ENCODE assay signal across 8 cellular contexts in the genomic region with DNA sequence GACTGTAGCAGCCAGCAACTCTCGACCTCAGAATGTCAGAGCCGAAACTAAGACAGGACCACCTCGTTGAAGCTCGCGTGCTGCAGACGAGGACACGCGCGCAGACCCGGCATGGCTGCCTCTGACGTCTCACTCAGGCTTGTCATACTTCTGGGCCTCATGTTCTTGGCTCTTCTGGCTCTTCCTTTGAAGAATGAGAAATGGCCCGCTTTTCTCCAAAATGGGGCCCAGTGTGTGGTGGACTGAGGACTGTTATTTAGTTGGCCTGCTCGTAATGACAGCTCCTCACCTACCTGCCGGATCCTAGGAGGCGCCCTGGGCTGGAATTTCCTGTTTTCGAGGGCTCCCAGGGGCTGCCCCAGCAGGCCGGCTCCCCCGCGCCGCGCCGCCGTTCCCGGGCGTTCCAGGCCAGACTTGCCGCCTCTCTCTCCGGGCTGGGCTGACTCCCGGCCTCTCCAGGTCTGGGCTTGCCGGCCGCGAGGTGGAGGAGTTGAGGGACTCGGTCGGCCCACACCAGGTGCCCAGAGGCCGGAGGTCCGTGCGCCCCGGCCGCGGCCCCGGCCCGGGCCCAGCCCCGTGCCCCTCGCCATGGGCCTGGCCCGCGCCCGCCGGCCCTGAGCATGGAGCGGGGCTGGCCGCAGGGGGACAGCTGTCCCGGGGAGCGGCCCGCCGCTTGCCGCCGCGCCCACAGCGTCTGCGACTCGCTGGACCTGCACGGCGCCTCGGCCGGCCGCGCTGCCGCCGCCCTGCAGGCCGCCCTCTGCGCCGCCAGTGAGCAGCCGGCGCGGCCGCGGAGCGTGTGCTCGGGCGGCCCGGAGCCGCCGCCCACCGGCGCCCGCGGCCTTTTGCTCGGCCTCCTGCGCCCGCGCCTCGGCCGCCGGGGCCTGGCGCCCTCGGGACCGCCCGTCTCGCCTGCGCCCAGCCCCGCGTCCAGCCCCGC. TPM values are rescaled to one million over a fixed set of nuclear protein-coding genes. Genes with fewer than 3 reads are reported as not detected.
DNase-seq lines count a peak whose midpoint lies in the region; ATAC-seq, FAIRE-seq and TF ChIP-seq lines count a peak whose summit lies in the region.

No MANE protein-coding gene starts in this region.

- H3K9me3 ChIP-seq in pancreas, result no peaks in the 10 kb centered on the region

- ATAC-seq in esophagus mucosa (peak; percentile 61), pancreas (peak in 3 of 4 donors; percentile 4 to 24 (median 19)), GM21381 (IDR thresholded peaks at IDR 0.05; ENCODE audit: unreplicated experiment) (no peak)

- intact Hi-C loops in pancreas (cut with DNase I), result loop anchor here in 1 of 3 donors (5.0 kb wide), 1 partner anchor 82 kb away; no protein-coding TSS in a partner anchor

- H3K27ac ChIP-seq in RWPE1, result peak overlapping the region; percentile 91
- H3K27ac ChIP-seq in pancreas, result no peak overlapping the region

- DNase-seq in ELR (ENCODE audit: low read depth), result peak; percentile 39
- DNase-seq in RWPE1 (ENCODE audit: low spot score), result peak; percentile 29
- peak in 3 of 6 donors; percentile 43 to 87 (median 65) for DNase-seq in pancreas
- DNase-seq in cortex of kidney (lab: John Stamatoyannopoulos, UW), result no peak
- DNase-seq in NCI-H2107 (lab: John Stamatoyannopoulos, UW), result no peak
- DNase-seq in GM10248 (ENCODE audit: extremely low spot score), result no peak

- peaks cover 0 to 12% (median 5%) of the 10 kb centered on the region in 3 donors for H3K36me3 ChIP-seq in pancreas

- TF ChIP-seq CTCF in RWPE1 (conservative IDR thresholded peaks at IDR 0.05; ENCODE audit: low read depth) (peak; percentile 32), pancreas (IDR thresholded peaks at IDR 0.05) (no peak), GM10248 (IDR thresholded peaks at IDR 0.05; ENCODE audit: control extremely low read depth, extremely low read depth, low read depth, missing control alignments) (no peak)

- no peaks in the 10 kb centered on the region for H3K27me3 ChIP-seq in pancreas

- H3K4me3 ChIP-seq in pancreas, result peak overlapping the region in 2 of 4 donors; percentile 26 to 38

- FAIRE-seq in pancreas (lab: Jason Lieb, UNC), result no peak

- H3K4me1 ChIP-seq in pancreas, result peaks cover 4 to 20% (median 13%) of the 10 kb centered on the region in 3 donors

- whole genome bisulfite sequencing in pancreas, 2 donors, result 29 to 31% methylated on average over 52 to 101 of the region's 101 CpGs

- POLR2A ChIA-PET in RWPE1 (lab: Yijun Ruan, JAX; ENCODE audit: low non-redundant PET) (no interaction called here), GM10248 (lab: Yijun Ruan, JAX) (no interaction called here)

- CTCF ChIA-PET in RWPE1 (lab: Yijun Ruan, JAX), result no interaction called here
- CTCF ChIA-PET in GM10248 (lab: Yijun Ruan, JAX), result interaction anchor here (6.0 kb wide), 1 partner anchor 9 kb away, joined by 49 read pairs; no protein-coding TSS in a partner anchor

RNA-seq across cellular contexts. Expression of a gene that starts 28.1 kb away (rescaled TPM):
- total RNA-seq in esophagus mucosa, result 76.1 TPM
- total RNA-seq in pancreas, result 10 to 100 TPM; 41.5 to 81.0 (median 54.7) TPM
- 10 to 100 TPM; 89.8 to 93.9 TPM for polyA plus RNA-seq in pancreas

RNA-seq across cellular contexts. Expression of a gene that starts 31.1 kb away (rescaled TPM):
- total RNA-seq in esophagus mucosa (23.2 TPM), pancreas (10 to 100 TPM; 34.5 to 49.8 (median 39.3) TPM)
- polyA plus RNA-seq in pancreas, result 100 to 1,000 TPM in 1 of 2 donors, 10 to 100 TPM in 1; 52.8 to 103 TPM

RNA-seq across cellular contexts. Expression of a gene that starts 33.8 kb away (rescaled TPM):
- 55.5 TPM for total RNA-seq in esophagus mucosa
- total RNA-seq in pancreas, result 10 to 100 TPM; 23.5 to 51.1 (median 35.9) TPM
- polyA plus RNA-seq in pancreas, result 100 to 1,000 TPM; 178 to 265 TPM

RNA-seq across cellular contexts. Expression of a gene that starts 53.1 kb away (rescaled TPM):
- not detected for total RNA-seq in esophagus mucosa
- not detected for total RNA-seq in pancreas
- polyA plus RNA-seq in pancreas, result not detected

RNA-seq across cellular contexts. Expression of a gene that starts 55.0 kb away (rescaled TPM):
- total RNA-seq in esophagus mucosa, result 35.9 TPM
- 100 to 1,000 TPM in 1 of 6 donors, 10 to 100 TPM in 5; 69.2 to 117 (median 85.5) TPM for total RNA-seq in pancreas
- 100 to 1,000 TPM; 188 to 211 TPM for polyA plus RNA-seq in pancreas

Comparison
In these comparisons a context has a peak if more than half of its experiments do, and no peak if none do; other contexts are left out.
1. DNase-seq: peak in ELR (single experiment) and RWPE1 (single experiment); none in cortex of kidney (single experiment), NCI-H2107 (single experiment) and GM10248 (single experiment).